17 cellular contexts compared by ENCODE assay signal in genomic region chr12:113155641-113156040, GRCh38. TPM values are rescaled to one million over a fixed set of nuclear protein-coding genes. Genes with fewer than 3 reads are reported as not detected.
"Had no signal": no experiment of that assay in that cellular context is flagged by ENCODE, and none has a peak within 500 bp of the region (broad histone marks: within the 10 kb centered on the region; RNA-seq: fewer than 3 reads in every experiment).

No MANE protein-coding gene starts in this region.

- H2AFZ ChIP-seq: hepatocyte had no signal

- H3K27ac Mint-ChIP-seq: activated naive CD4-positive, alpha-beta T cell treated with anti-CD3 and anti-CD28 coated beads, Interleukin-2, amount 10 ng/mL, durations not matched to agents 7 days and 5 days; activated T-cell treated with anti-CD3 and anti-CD28 coated beads, Interleukin-2, amount 50 U/mL, for 24 hours; memory B cell; natural killer cell treated with Interleukin-12 subunit alpha and Interleukin-12 subunit beta and Interleukin-15 and Interleukin-18, amount 100 ng/mL, for 72 hours; stimulated activated naive B cell treated with anti-CD40 and anti-IgM and Interleukin-4, amounts not matched to agents 10 μg/mL and 1 μg/mL and 100 μg/mL, for 72 hours had no signal

- H3K4me2 ChIP-seq: hepatocyte had no signal

- H3K9me3 Mint-ChIP-seq: activated naive CD4-positive, alpha-beta T cell treated with anti-CD3 and anti-CD28 coated beads, Interleukin-2, amount 10 ng/mL, durations not matched to agents 7 days and 5 days; activated T-cell treated with anti-CD3 and anti-CD28 coated beads, Interleukin-2, amount 50 U/mL, for 24 hours; memory B cell; natural killer cell treated with Interleukin-12 subunit alpha and Interleukin-12 subunit beta and Interleukin-15 and Interleukin-18, amount 100 ng/mL, for 72 hours; stimulated activated naive B cell treated with anti-CD40 and anti-IgM and Interleukin-4, amounts not matched to agents 10 μg/mL and 1 μg/mL and 100 μg/mL, for 72 hours had no signal

- ATAC-seq: left lobe of liver; natural killer cell treated with Interleukin-12 subunit alpha and Interleukin-12 subunit beta and Interleukin-15 and Interleukin-18, amount 100 ng/mL, for 72 hours; stimulated activated naive B cell treated with anti-CD40 and anti-IgM and Interleukin-4, amounts not matched to agents 10 μg/mL and 1 μg/mL and 100 μg/mL, for 72 hours had no signal

- H3K4me3 ChIP-seq: cardiac muscle cell, hepatocyte, right atrium auricular region, tibial artery, vagina had no signal

- H3K27me3 ChIP-seq: vagina had no signal

- DNase-seq: activated CD4-positive, alpha-beta T cell treated with anti-CD3 and anti-CD28 coated beads, Interleukin-2, amount 50 U/mL, for 48 hours; activated naive CD4-positive, alpha-beta T cell treated with anti-CD3 and anti-CD28 coated beads, Interleukin-2, amount 10 ng/mL, durations not matched to agents 7 days and 5 days; activated T-cell treated with anti-CD3 and anti-CD28 coated beads, Interleukin-2, amount 50 U/mL, for 24 hours; stimulated activated CD4-positive, alpha-beta T cell treated with anti-CD3 and anti-CD28 coated beads, Interleukin-2, amount 100 ng/mL, for 48 hours; stimulated activated naive B cell treated with anti-CD40 and anti-IgM and Interleukin-4, amounts not matched to agents 10 μg/mL and 1 μg/mL and 100 μg/mL, for 72 hours; tibial artery had no signal

- H3K4me3 Mint-ChIP-seq: activated naive CD4-positive, alpha-beta T cell treated with anti-CD3 and anti-CD28 coated beads, Interleukin-2, amount 10 ng/mL, durations not matched to agents 7 days and 5 days; activated T-cell treated with anti-CD3 and anti-CD28 coated beads, Interleukin-2, amount 50 U/mL, for 24 hours; memory B cell; natural killer cell treated with Interleukin-12 subunit alpha and Interleukin-12 subunit beta and Interleukin-15 and Interleukin-18, amount 100 ng/mL, for 72 hours had no signal

- H3K27ac ChIP-seq: cardiac muscle cell, hepatocyte, right atrium auricular region, tibial artery, vagina, VCaP had no signal

- H3K79me2 ChIP-seq: hepatocyte had no signal

RNA-seq across cellular contexts. Expression of gene CFAP73, which starts 6.1 kb away (rescaled TPM):
- total RNA-seq: cardiac muscle cell, hepatocyte, left lobe of liver, posterior vena cava, right atrium auricular region, skeletal muscle tissue, subcutaneous adipose tissue, vagina had no signal
- polyA plus RNA-seq: cardiac muscle cell, hepatocyte had no signal

RNA-seq across cellular contexts. Expression of gene RASAL1, which starts 20.1 kb away (rescaled TPM):
- total RNA-seq: hepatocyte; natural killer cell treated with Interleukin-12 subunit alpha and Interleukin-12 subunit beta and Interleukin-15 and Interleukin-18, amount 100 ng/mL, for 72 hours; posterior vena cava; right atrium auricular region; skeletal muscle tissue; subcutaneous adipose tissue had no signal
